In genomic region chr1:8875216-8875861, GRCh38 we compare ENCODE assay signal across 9 cellular contexts. TPM values are rescaled to one million over a fixed set of nuclear protein-coding genes. Genes with fewer than 3 reads are reported as not detected.
DNase-seq lines count a peak whose midpoint lies in the region; ATAC-seq lines count a peak whose summit lies in the region.
"Had no signal": no experiment of that assay in that cellular context is flagged by ENCODE, and none has a peak within 500 bp of the region (broad histone marks: within the 10 kb centered on the region; RNA-seq: fewer than 3 reads in every experiment).

No MANE protein-coding gene starts in this region.

- H2AFZ ChIP-seq in neuronal stem cell (ENCODE audit: low read length), result no peak overlapping the region

- no peak overlapping the region for H3K4me2 ChIP-seq in neuronal stem cell (ENCODE audit: insufficient read depth, low read length, poor library complexity, severe bottlenecking)

- H4K8ac ChIP-seq in neuronal stem cell (ENCODE audit: low read depth, low read length), result no peak overlapping the region

- H2BK12ac ChIP-seq in neuronal stem cell (ENCODE audit: low read length), result no peak overlapping the region

- H3K27me3 ChIP-seq in right cardiac atrium (ENCODE audit: control insufficient read depth, insufficient read depth) (no peaks in the 10 kb centered on the region), stomach smooth muscle (ENCODE audit: control insufficient read depth in 1 of 2, insufficient read depth in 2 of 2, low read length in 2 of 2) (no peaks in the 10 kb centered on the region), neuronal stem cell (ENCODE audit: control insufficient read depth in 3 of 3, insufficient read depth in 3 of 3, low read depth in 1 of 3, low read length in 3 of 3) (no peaks in the 10 kb centered on the region)

- no peak overlapping the region for H3K4me3 ChIP-seq in right cardiac atrium (ENCODE audit: low read length)
- H3K4me3 ChIP-seq in stomach smooth muscle (ENCODE audit: low read length in 2 of 2), result no peak overlapping the region
- H3K4me3 ChIP-seq in neuronal stem cell (ENCODE audit: low read length in 2 of 2), result no peak overlapping the region

- H2BK5ac ChIP-seq in neuronal stem cell (ENCODE audit: low read length), result no peak overlapping the region

- H3K27ac Mint-ChIP-seq in T-helper 2 cell treated with Interferon-gamma antibody and Interleukin-4, amounts not matched to agents 5 μg/mL and 100 μg/mL, for 36 hours, result peak overlapping the region; percentile 98
- H3K27ac Mint-ChIP-seq in activated CD4-positive, alpha-beta memory T cell treated with anti-CD3 and anti-CD28 coated beads, Interleukin-2, amount 10 ng/mL, durations not matched to agents 7 days and 5 days, result peak overlapping the region; percentile 99

- H3K18ac ChIP-seq in neuronal stem cell (ENCODE audit: low read length), result no peak overlapping the region

- H2BK15ac ChIP-seq in neuronal stem cell (ENCODE audit: low read length), result no peak overlapping the region

- peaks cover 57% of the 10 kb centered on the region for H3K4me1 Mint-ChIP-seq in T-helper 2 cell treated with Interferon-gamma antibody and Interleukin-4, amounts not matched to agents 5 μg/mL and 100 μg/mL, for 36 hours (ENCODE audit: low read depth)
- H3K4me1 Mint-ChIP-seq in activated CD4-positive, alpha-beta memory T cell treated with anti-CD3 and anti-CD28 coated beads, Interleukin-2, amount 10 ng/mL, durations not matched to agents 7 days and 5 days, result peaks cover 71% of the 10 kb centered on the region

- no peak for ATAC-seq in right cardiac atrium

- H3K9me3 ChIP-seq in right cardiac atrium (ENCODE audit: control insufficient read depth, low read length) (no peaks in the 10 kb centered on the region), stomach smooth muscle (ENCODE audit: control insufficient read depth in 2 of 2, low read length in 2 of 2) (no peaks in the 10 kb centered on the region), neuronal stem cell (replicated peaks in 1 of 2; ENCODE audit: control insufficient read depth in 2 of 2, insufficient read depth in 1 of 2, low read depth in 1 of 2, low read length in 2 of 2) (no peaks in the 10 kb centered on the region)

- H3K36me3 Mint-ChIP-seq in T-helper 2 cell treated with Interferon-gamma antibody and Interleukin-4, amounts not matched to agents 5 μg/mL and 100 μg/mL, for 36 hours (ENCODE audit: low read depth), result peaks cover 80% of the 10 kb centered on the region
- H3K36me3 Mint-ChIP-seq in activated CD4-positive, alpha-beta memory T cell treated with anti-CD3 and anti-CD28 coated beads, Interleukin-2, amount 10 ng/mL, durations not matched to agents 7 days and 5 days (ENCODE audit: low read depth), result peaks cover 85% of the 10 kb centered on the region

- H3K4me1 ChIP-seq in right cardiac atrium (ENCODE audit: control insufficient read depth, insufficient read depth, low read length) (peaks cover 11% of the 10 kb centered on the region), stomach smooth muscle (ENCODE audit: control insufficient read depth, insufficient read depth, low read length) (peaks cover 48% of the 10 kb centered on the region), neuronal stem cell (ENCODE audit: control insufficient read depth in 2 of 2, insufficient read depth in 1 of 2, low read depth in 1 of 2, low read length in 2 of 2) (peaks cover 8 to 24% of the 10 kb centered on the region in 2 donors)

- DNase-seq in T-helper 2 cell treated with Interferon-gamma antibody and Interleukin-4, amounts not matched to agents 5 μg/mL and 100 μg/mL, for 36 hours (ENCODE audit: low spot score), result no peak
- no peak for DNase-seq in T-helper 2 cell
- DNase-seq in activated CD4-positive, alpha-beta memory T cell treated with anti-CD3 and anti-CD28 coated beads, Interleukin-2, amount 10 ng/mL, durations not matched to agents 7 days and 5 days, result no peak
- no peak for DNase-seq in right cardiac atrium
- DNase-seq in neuronal stem cell (ENCODE audit: low spot score), result no peak
- DNase-seq in NOMO-1 treated with dmso at 0.1 percent for 144 hours (lab: John Stamatoyannopoulos, UW; ENCODE audit: unreplicated experiment), result no peak
- no peak for DNase-seq in GF-D8 (lab: John Stamatoyannopoulos, UW)
- DNase-seq: AML-193 had no signal

- peaks cover 18% of the 10 kb centered on the region for H3K79me1 ChIP-seq in neuronal stem cell (ENCODE audit: low read depth, low read length)

- CTCF ChIA-PET in activated CD4-positive, alpha-beta memory T cell treated with anti-CD3 and anti-CD28 coated beads, Interleukin-2, amount 10 ng/mL, durations not matched to agents 7 days and 5 days (lab: Charles Lee), result interaction anchor here (1.2 to 4.6 kb wide), 4 partner anchors 14 to 130 kb away, joined by 4 to 38 read pairs (median 7); no protein-coding TSS in a partner anchor

- intact Hi-C loops in right cardiac atrium (cut with DNase I), result no loop called here

- H3K36me3 ChIP-seq in stomach smooth muscle (ENCODE audit: control insufficient read depth in 2 of 2, insufficient read depth in 2 of 2, low read length in 2 of 2) (peaks cover 32 to 41% of the 10 kb centered on the region in 2 donors), neuronal stem cell (replicated peaks in 1 of 2; ENCODE audit: control insufficient read depth in 2 of 2, insufficient read depth in 2 of 2, low read length in 2 of 2) (peaks cover 37 to 71% of the 10 kb centered on the region in 2 donors)

- no peak overlapping the region for H3K9ac ChIP-seq in stomach smooth muscle (ENCODE audit: low read length in 2 of 2)
- H3K9ac ChIP-seq in neuronal stem cell (ENCODE audit: low read depth, low read length, poor library complexity), result no peak overlapping the region

- H3K23ac ChIP-seq in neuronal stem cell (ENCODE audit: low read depth, low read length, poor library complexity), result no peak overlapping the region

- H3K14ac ChIP-seq in neuronal stem cell (ENCODE audit: low read length), result no peak overlapping the region

- H3K27me3 Mint-ChIP-seq in T-helper 2 cell treated with Interferon-gamma antibody and Interleukin-4, amounts not matched to agents 5 μg/mL and 100 μg/mL, for 36 hours (ENCODE audit: low read depth), result no peaks in the 10 kb centered on the region
- no peaks in the 10 kb centered on the region for H3K27me3 Mint-ChIP-seq in activated CD4-positive, alpha-beta memory T cell treated with anti-CD3 and anti-CD28 coated beads, Interleukin-2, amount 10 ng/mL, durations not matched to agents 7 days and 5 days

- H3K4ac ChIP-seq in neuronal stem cell (ENCODE audit: low read length), result no peak overlapping the region

- no peak overlapping the region for H2AK5ac ChIP-seq in neuronal stem cell (ENCODE audit: low read depth, low read length)

- POLR2A ChIA-PET in activated CD4-positive, alpha-beta memory T cell treated with anti-CD3 and anti-CD28 coated beads, Interleukin-2, amount 10 ng/mL, durations not matched to agents 7 days and 5 days (lab: Charles Lee), result interaction anchor here (1.3 to 10.0 kb wide), 4 partner anchors 10 to 32 kb away, joined by 4 to 119 read pairs (median 22); no protein-coding TSS in a partner anchor

- H4K91ac ChIP-seq in neuronal stem cell (ENCODE audit: low read depth, low read length, poor library complexity), result no peak overlapping the region

- no peak overlapping the region for H2BK120ac ChIP-seq in neuronal stem cell (ENCODE audit: low read depth, low read length)

- H3K27ac ChIP-seq in right cardiac atrium (ENCODE audit: low read length) (peak overlapping the region; percentile 33), stomach smooth muscle (ENCODE audit: low read length) (peak overlapping the region; percentile 11), neuronal stem cell (replicated peaks; ENCODE audit: low read length) (no peak overlapping the region)

- 41% methylated on average over 7 of the region's 7 CpGs for WGBS in right cardiac atrium
- no CpG with 5 or more reads among the region's 7 CpGs for WGBS in neuronal stem cell (ENCODE audit: extremely low coverage in 2 of 2, insufficient read length in 2 of 2, insufficient replicate concordance in 1 of 2), 2 donors

- H3K9me3 Mint-ChIP-seq in T-helper 2 cell treated with Interferon-gamma antibody and Interleukin-4, amounts not matched to agents 5 μg/mL and 100 μg/mL, for 36 hours, result no peaks in the 10 kb centered on the region
- H3K9me3 Mint-ChIP-seq in activated CD4-positive, alpha-beta memory T cell treated with anti-CD3 and anti-CD28 coated beads, Interleukin-2, amount 10 ng/mL, durations not matched to agents 7 days and 5 days, result no peaks in the 10 kb centered on the region

- H3K4me3 Mint-ChIP-seq in T-helper 2 cell treated with Interferon-gamma antibody and Interleukin-4, amounts not matched to agents 5 μg/mL and 100 μg/mL, for 36 hours, result peak overlapping the region; percentile 99
- peak overlapping the region; percentile 99 for H3K4me3 Mint-ChIP-seq in activated CD4-positive, alpha-beta memory T cell treated with anti-CD3 and anti-CD28 coated beads, Interleukin-2, amount 10 ng/mL, durations not matched to agents 7 days and 5 days

RNA-seq across cellular contexts. Expression of gene ENO1, which starts 3.1 kb away (rescaled TPM):
- 1,000 to 10,000 TPM; 2,453 to 2,472 TPM for total RNA-seq in activated CD4-positive, alpha-beta memory T cell treated with anti-CD3 and anti-CD28 coated beads, Interleukin-2, amount 10 ng/mL, durations not matched to agents 7 days and 5 days
- total RNA-seq in right cardiac atrium, result 100 to 1,000 TPM; 146 to 335 (median 212) TPM
- polyA plus RNA-seq in right cardiac atrium, result 138 TPM
- polyA plus RNA-seq in neuronal stem cell (2013, experiment 1 of 2), result 492 TPM
- 487 TPM for polyA plus RNA-seq in neuronal stem cell (2013, experiment 2 of 2)

RNA-seq across cellular contexts. Expression of gene RERE, which starts 57.9 kb away (rescaled TPM):
- 100 to 1,000 TPM in 1 of 2 experiments, 10 to 100 TPM in 1; 96.6 to 101 TPM for total RNA-seq in activated CD4-positive, alpha-beta memory T cell treated with anti-CD3 and anti-CD28 coated beads, Interleukin-2, amount 10 ng/mL, durations not matched to agents 7 days and 5 days
- 100 to 1,000 TPM; 155 to 175 (median 162) TPM for total RNA-seq in right cardiac atrium
- 72.4 TPM for polyA plus RNA-seq in right cardiac atrium
- 36.6 TPM for polyA plus RNA-seq in neuronal stem cell (2013, experiment 1 of 2)
- polyA plus RNA-seq in neuronal stem cell (2013, experiment 2 of 2), result 38.4 TPM

Comparison
In these comparisons a context has a peak if more than half of its experiments do, and no peak if none do; other contexts are left out.
1. RNA of gene ENO1, which starts 3.1 kb away (total RNA-seq): 2,453 to 2,472 TPM in activated CD4-positive, alpha-beta memory T cell treated with anti-CD3 and anti-CD28 coated beads, Interleukin-2, amount 10 ng/mL, durations not matched to agents 7 days and 5 days; 146 to 335 TPM in right cardiac atrium; every median in the first group is over 4 times any median in the second.